Comparison of ENCODE assay signal across 8 cellular contexts in genomic region chr10:101780818-101781654, GRCh38. TPM values are rescaled to one million over a fixed set of nuclear protein-coding genes. Genes with fewer than 3 reads are reported as not detected.
DNase-seq lines count a peak whose midpoint lies in the region; ATAC-seq, FAIRE-seq and TF ChIP-seq lines count a peak whose summit lies in the region.

No MANE protein-coding gene starts in this region.

- no peak overlapping the region for H3K9ac ChIP-seq in IMR-90 (ENCODE audit: low read depth, low read length)

- in situ Hi-C loops in IMR-90 (cut with MboI; ENCODE audit: low sequenced_read_pairs) (loop anchor here (5.0 kb wide), 2 partner anchors 174 to 569 kb away; no protein-coding TSS in a partner anchor), SK-MEL-5 (cut with HindIII; ENCODE audit: low pct_unique_long_range_greater_than_20kb, low sequenced_read_pairs) (no loop called here)

- H3K4me2 ChIP-seq in IMR-90 (ENCODE audit: low read depth, low read length): no peak overlapping the region

- dilution Hi-C loops in IMR-90 (cut with HindIII; ENCODE audit: low sequenced_read_pairs, unreplicated experiment): no loop called here

- H3K79me1 ChIP-seq in IMR-90 (ENCODE audit: low read depth in 1 of 2, low read length in 2 of 2): peaks cover 19 to 44% of the 10 kb centered on the region in 2 experiments; a peak in 3 of 4 replicates

- no peak overlapping the region for H3K27ac Mint-ChIP-seq in glutamatergic neuron (ENCODE audit: unreplicated experiment)

- H3K27ac ChIP-seq in IMR-90 (ENCODE audit: insufficient read depth, low read length) (no peak overlapping the region), psoas muscle (no peak overlapping the region), aorta (ENCODE audit: low read depth in 1 of 2, low read length in 2 of 2) (no peak overlapping the region)

- no peaks in the 10 kb centered on the region for H3K9me1 ChIP-seq in IMR-90 (ENCODE audit: insufficient read depth, low read length)

- peak; percentile 85 for TF ChIP-seq RAD21 in IMR-90 (IDR thresholded peaks at IDR 0.05; ENCODE audit: low read length)

- CTCF ChIA-PET in IMR-90 (lab: Yijun Ruan, JAX): interaction anchor here (0.6 to 1.6 kb wide), 9 partner anchors 9 to 339 kb away, joined by 3 to 9 read pairs (median 4); no protein-coding TSS in a partner anchor

- H3K4me3 Mint-ChIP-seq in glutamatergic neuron (ENCODE audit: unreplicated experiment): no peak overlapping the region

- no peak overlapping the region for H3K56ac ChIP-seq in IMR-90 (ENCODE audit: extremely low read depth, insufficient read depth, low read length)

- H3K4me1 ChIP-seq in IMR-90 (ENCODE audit: control insufficient read depth, insufficient read depth, low read length): peaks cover 11% of the 10 kb centered on the region
- peaks cover 39% of the 10 kb centered on the region for H3K4me1 ChIP-seq in psoas muscle
- no peaks in the 10 kb centered on the region for H3K4me1 ChIP-seq in aorta (ENCODE audit: control insufficient read depth in 1 of 2, insufficient read depth in 2 of 2, low read length in 2 of 2)

- BruUV-seq in IMR-90 (replicated peaks; lab: Mats Ljungman, UMichigan): no TSS peak

- H3K36me3 Mint-ChIP-seq in glutamatergic neuron (ENCODE audit: unreplicated experiment): no peaks in the 10 kb centered on the region

- H3K18ac ChIP-seq in IMR-90 (ENCODE audit: low read depth, low read length): no peak overlapping the region

- H3K14ac ChIP-seq in IMR-90 (replicated peaks; ENCODE audit: low read depth, low read length): no peak overlapping the region

- DNase-seq in IMR-90 (peak; percentile 64), SK-MEL-5 (ENCODE audit: low read depth, low spot score) (peak; percentile 66), glutamatergic neuron (peak; percentile 75), psoas muscle (peak; percentile 59 to 79), aorta (peak; percentile 69 to 87)
- DNase-seq in activated naive CD4-positive, alpha-beta T cell treated with Interleukin-2 at 50 U/mL for 16 hours: peak; percentile 78

- H3K27me3 Mint-ChIP-seq in glutamatergic neuron (ENCODE audit: unreplicated experiment): peaks cover 18% of the 10 kb centered on the region

- 0 out of 2 replicates have a peak overlapping the region, but pooled peaks have one; percentile 2 for H2AK5ac ChIP-seq in IMR-90 (ENCODE audit: low read depth, low read length)

- no peak overlapping the region for H2BK120ac ChIP-seq in IMR-90 (ENCODE audit: low read depth, low read length)

- H3K27me3 ChIP-seq in IMR-90 (ENCODE audit: control insufficient read depth, insufficient read depth, low read length) (peaks cover 19% of the 10 kb centered on the region), psoas muscle (ENCODE audit: insufficient read depth in 3 of 3, low read length in 2 of 3) (peaks cover 0 to 36% (median 10%) of the 10 kb centered on the region in 3 donors), aorta (ENCODE audit: control insufficient read depth in 1 of 2, insufficient read depth in 2 of 2, low read length in 1 of 2) (no peaks in the 10 kb centered on the region)

- H3K36me3 ChIP-seq in IMR-90 (ENCODE audit: control insufficient read depth, insufficient read depth, low read length) (peaks cover 6% of the 10 kb centered on the region), psoas muscle (ENCODE audit: insufficient read depth in 1 of 2, low read depth in 1 of 2) (peaks cover 4 to 23% of the 10 kb centered on the region in 2 donors), aorta (ENCODE audit: control insufficient read depth in 1 of 2, insufficient read depth in 2 of 2, low read length in 1 of 2) (peaks cover 2% of the 10 kb centered on the region in 2 donors)

- H4K91ac ChIP-seq in IMR-90 (ENCODE audit: insufficient read depth, low read depth, low read length): no peak overlapping the region

- peaks cover 16% of the 10 kb centered on the region for H3K9me3 Mint-ChIP-seq in glutamatergic neuron (ENCODE audit: unreplicated experiment)

- peaks cover 23% of the 10 kb centered on the region for H3K4me1 Mint-ChIP-seq in glutamatergic neuron (ENCODE audit: low read depth, unreplicated experiment)

- H3K4ac ChIP-seq in IMR-90 (ENCODE audit: low read depth, low read length): no peak overlapping the region

- POLR2A ChIA-PET in IMR-90 (lab: Charles Lee; ENCODE audit: unreplicated experiment): interaction anchor here (0.6 kb wide), 1 partner anchor 287 kb away, joined by 3 read pairs; no protein-coding TSS in a partner anchor

- TF ChIP-seq CTCF in IMR-90 (conservative IDR thresholded peaks at IDR 0.05; ENCODE audit: low read depth, low read length) (peak; percentile 93), glutamatergic neuron (IDR thresholded peaks at IDR 0.05; ENCODE audit: partially characterized antibody, unreplicated experiment) (peak; percentile 82), psoas muscle (IDR thresholded peaks at IDR 0.05) (peak; percentile 82)

- H3K9me3 ChIP-seq in IMR-90 (ENCODE audit: control insufficient read depth, insufficient read depth, low read length) (no peaks in the 10 kb centered on the region), psoas muscle (no peaks in the 10 kb centered on the region), aorta (ENCODE audit: control insufficient read depth, low read length) (no peaks in the 10 kb centered on the region)

- no peak overlapping the region for H2BK15ac ChIP-seq in IMR-90 (ENCODE audit: low read depth, low read length)

- no peak overlapping the region for H2BK20ac ChIP-seq in IMR-90 (ENCODE audit: low read depth, low read length)

- H3K4me3 ChIP-seq in IMR-90 (ENCODE audit: insufficient read depth, low read depth, low read length): no peak overlapping the region
- no peak overlapping the region for H3K4me3 ChIP-seq in psoas muscle
- H3K4me3 ChIP-seq in aorta (ENCODE audit: low read length in 2 of 2): no peak overlapping the region

- no peak for TF ChIP-seq POLR2A in IMR-90 (IDR thresholded peaks at IDR 0.05; ENCODE audit: low read depth, low read length)

- H4K8ac ChIP-seq in IMR-90 (ENCODE audit: low read depth in 2 of 2, low read length in 2 of 2): no peak overlapping the region

- intact Hi-C loops in IMR-90 (cut with micrococcal nuclease): loop anchor here (1.0 to 10.0 kb wide), 4 partner anchors 179 to 620 kb away; no protein-coding TSS in a partner anchor
- intact Hi-C loops in psoas muscle (cut with DNase I): loop anchor here (1.0 to 2.0 kb wide), 2 partner anchors 178 to 179 kb away; no protein-coding TSS in a partner anchor
- intact Hi-C loops in aorta (cut with DNase I): loop anchor here (2.0 to 5.0 kb wide), 4 partner anchors 178 to 564 kb away; no protein-coding TSS in a partner anchor

- ATAC-seq in IMR-90 (ENCODE audit: low read depth): peak; percentile 76
- ATAC-seq in psoas muscle: peak; percentile 66 to 72 (median 68)
- ATAC-seq in aorta (ENCODE audit: low FRiP score): peak; percentile 74
- no peak for ATAC-seq in GM21447 (IDR thresholded peaks at IDR 0.05; ENCODE audit: unreplicated experiment)

- H2BK5ac ChIP-seq in IMR-90 (ENCODE audit: low read depth, low read length, poor library complexity, severe bottlenecking): no peak overlapping the region

- H2AFZ ChIP-seq in IMR-90 (replicated peaks; ENCODE audit: low read length, poor library complexity): peak overlapping the region; percentile 61

- H4K20me1 ChIP-seq in IMR-90 (ENCODE audit: insufficient read depth, low read length): peaks cover 40% of the 10 kb centered on the region

- no peak overlapping the region for H3K23ac ChIP-seq in IMR-90 (ENCODE audit: low read depth, low read length)

- no peak overlapping the region for H4K5ac ChIP-seq in IMR-90 (ENCODE audit: low read depth, low read length)

- FAIRE-seq in G401.6 (lab: Jason Lieb, UNC): peak; percentile 79

- WGBS in IMR-90 (ENCODE audit: extremely low coverage in 2 of 2, insufficient read length in 1 of 2), 2 experiments: 5% methylated on average over 2 of the region's 14 CpGs; no CpG with 5 or more reads in 1 of the 2 experiments
- 62 to 64% (median 63%) methylated on average over 14 of the region's 14 CpGs for WGBS in psoas muscle, 3 donors
- 58 to 60% methylated on average over 14 of the region's 14 CpGs for WGBS in aorta, 2 donors

- peak overlapping the region; percentile 75 for H2AK9ac ChIP-seq in IMR-90 (replicated peaks; ENCODE audit: low read depth, low read length, poor library complexity)

TF ChIP-seq in IMR-90, 13 proteins besides CTCF, POLR2A, EP300 and RAD21 (continues in another document):
- TF ChIP-seq CEBPB (IDR thresholded peaks at IDR 0.05; ENCODE audit: low read depth, low read length): no peak

RNA-seq across cellular contexts. Expression of gene NPM3, which starts 2.2 kb away (rescaled TPM):
- total RNA-seq in IMR-90 (2012; rRNA removed) (112 and 122 TPM in 2 replicates), glutamatergic neuron (ENCODE audit: unreplicated experiment) (18.1 TPM), psoas muscle (10 to 100 TPM; 12.3 to 18.5 (median 14.7) TPM), aorta (10 to 100 TPM; 12.7 to 19.8 TPM)
- polyA plus RNA-seq in IMR-90 (2012; rRNA removed) (72.3 and 84.1 TPM in 2 replicates), psoas muscle (10 to 100 TPM; 19.3 to 52.6 (median 24.3) TPM), aorta (10 to 100 TPM; 18.5 to 22.3 TPM)
- polyA plus RNA-seq in IMR-90 (2012; cell fraction: cytosol; rRNA removed): 165 and 166 TPM in 2 replicates
- polyA plus RNA-seq in IMR-90 (2012; cell fraction: nucleus; rRNA removed; ENCODE audit: low replicate concordance): 33.0 and 60.2 TPM in 2 replicates
- 61.5 and 78.6 TPM in 2 replicates for total RNA-seq in SK-MEL-5 (2014; rRNA removed; shearing (Covaris generic))
- polyA plus RNA-seq in SK-MEL-5 (2015; cell fraction: cytosol; rRNA removed): 82.1 and 105 TPM in 2 replicates
- 15.3 and 28.2 TPM in 2 replicates for polyA plus RNA-seq in SK-MEL-5 (2015; cell fraction: nucleus; rRNA removed)

RNA-seq across cellular contexts. Expression of gene FGF8, which starts 5.1 kb away (rescaled TPM):
- total RNA-seq in IMR-90 (2012; rRNA removed): not detected in 2 replicates
- polyA plus RNA-seq in IMR-90 (2012; rRNA removed): 0.17 TPM in 1 of 2 replicates, not detected in the other
- 0.20 TPM in 1 of 2 replicates, not detected in the other for polyA plus RNA-seq in IMR-90 (2012; cell fraction: cytosol; rRNA removed)
- polyA plus RNA-seq in IMR-90 (2012; cell fraction: nucleus; rRNA removed; ENCODE audit: low replicate concordance): 0.57 and 2.5 TPM in 2 replicates
- 0.69 TPM in 1 of 2 replicates, not detected in the other for total RNA-seq in SK-MEL-5 (2014; rRNA removed; shearing (Covaris generic))
- not detected in 2 replicates for polyA plus RNA-seq in SK-MEL-5 (2015; cell fraction: cytosol; rRNA removed)
- not detected in 2 replicates for polyA plus RNA-seq in SK-MEL-5 (2015; cell fraction: nucleus; rRNA removed)
- 1.1 TPM for total RNA-seq in glutamatergic neuron (ENCODE audit: unreplicated experiment)
- not detected for total RNA-seq in psoas muscle
- not detected for polyA plus RNA-seq in psoas muscle
- not detected for total RNA-seq in aorta
- not detected for polyA plus RNA-seq in aorta

RNA-seq across cellular contexts. Expression of gene OGA, which starts 37.2 kb away (rescaled TPM):
- total RNA-seq in IMR-90 (2012; rRNA removed) (62.9 and 89.7 TPM in 2 replicates), glutamatergic neuron (ENCODE audit: unreplicated experiment) (277 TPM), psoas muscle (10 to 100 TPM; 52.6 to 59.8 (median 57.3) TPM), aorta (100 to 1,000 TPM; 126 to 171 TPM)
- polyA plus RNA-seq in IMR-90 (2012; rRNA removed) (32.6 and 42.5 TPM in 2 replicates), psoas muscle (10 to 100 TPM; 12.0 to 58.3 (median 24.7) TPM), aorta (10 to 100 TPM; 38.7 to 97.4 TPM)
- 4.0 and 5.0 TPM in 2 replicates for polyA plus RNA-seq in IMR-90 (2012; cell fraction: cytosol; rRNA removed)
- polyA plus RNA-seq in IMR-90 (2012; cell fraction: nucleus; rRNA removed; ENCODE audit: low replicate concordance): 14.8 and 154 TPM in 2 replicates
- 46.4 and 57.8 TPM in 2 replicates for total RNA-seq in SK-MEL-5 (2014; rRNA removed; shearing (Covaris generic))
- 39.7 and 50.8 TPM in 2 replicates for polyA plus RNA-seq in SK-MEL-5 (2015; cell fraction: cytosol; rRNA removed)
- 179 and 208 TPM in 2 replicates for polyA plus RNA-seq in SK-MEL-5 (2015; cell fraction: nucleus; rRNA removed)
